In genomic region chr11:60905047-60905446, GRCh38 we compare ENCODE assay signal across 9 cellular contexts. TPM values are rescaled to one million over a fixed set of nuclear protein-coding genes. Genes with fewer than 3 reads are reported as not detected.
A peak's percentile ranks its signal among the peaks of the same experiment; 100 is the strongest.
DNase-seq lines count a peak whose midpoint lies in the region; ATAC-seq, FAIRE-seq and TF ChIP-seq lines count a peak whose summit lies in the region.
"Had no signal": no experiment of that assay in that cellular context is flagged by ENCODE, and none has a peak within 500 bp of the region (broad histone marks: within the 10 kb centered on the region; RNA-seq: fewer than 3 reads in every experiment).

No MANE protein-coding gene starts in this region.

- peaks cover 12% of the 10 kb centered on the region in 2 donors for H3K4me1 ChIP-seq in kidney (ENCODE audit: control insufficient read depth in 1 of 2, insufficient read depth in 1 of 2, low read depth in 1 of 2, low read length in 2 of 2)
- H3K4me1 ChIP-seq in upper lobe of right lung, result peaks cover 27% of the 10 kb centered on the region

- TF ChIP-seq CTCF in kidney (IDR thresholded peaks at IDR 0.05; ENCODE audit: borderline replicate concordance, extremely low read depth, insufficient read depth), result no peak
- no peak for TF ChIP-seq CTCF in upper lobe of right lung (IDR thresholded peaks at IDR 0.05)

- no peak for FAIRE-seq in kidney (lab: Jason Lieb, UNC)

- H3K9me3 ChIP-seq in kidney (ENCODE audit: control insufficient read depth in 1 of 2, low read length in 2 of 2) (no peaks in the 10 kb centered on the region), upper lobe of right lung (no peaks in the 10 kb centered on the region)

- peaks cover 18% of the 10 kb centered on the region for H3K27me3 Mint-ChIP-seq in activated naive CD4-positive, alpha-beta T cell treated with anti-CD3 and anti-CD28 coated beads, Interleukin-2, amount 10 ng/mL, durations not matched to agents 7 days and 5 days
- peaks cover 10% of the 10 kb centered on the region for H3K27me3 Mint-ChIP-seq in activated T-helper 2 cell treated with anti-CD3 and anti-CD28 coated beads, Interferon-gamma antibody, Interleukin-2, Interleukin-4, amounts not matched to agents 10 μg/mL and 5 μg/mL and 100 μg/mL, durations not matched to agents 14 hours and 24 hours and 36 hours (ENCODE audit: low read depth)

- H3K36me3 Mint-ChIP-seq in activated naive CD4-positive, alpha-beta T cell treated with anti-CD3 and anti-CD28 coated beads, Interleukin-2, amount 10 ng/mL, durations not matched to agents 7 days and 5 days, result peaks cover 22% of the 10 kb centered on the region
- peaks cover 50% of the 10 kb centered on the region for H3K36me3 Mint-ChIP-seq in activated T-helper 2 cell treated with anti-CD3 and anti-CD28 coated beads, Interferon-gamma antibody, Interleukin-2, Interleukin-4, amounts not matched to agents 10 μg/mL and 5 μg/mL and 100 μg/mL, durations not matched to agents 14 hours and 24 hours and 36 hours (ENCODE audit: low read depth)

- peaks cover 33% of the 10 kb centered on the region for H3K4me1 Mint-ChIP-seq in activated naive CD4-positive, alpha-beta T cell treated with anti-CD3 and anti-CD28 coated beads, Interleukin-2, amount 10 ng/mL, durations not matched to agents 7 days and 5 days
- peaks cover 28% of the 10 kb centered on the region for H3K4me1 Mint-ChIP-seq in activated T-helper 2 cell treated with anti-CD3 and anti-CD28 coated beads, Interferon-gamma antibody, Interleukin-2, Interleukin-4, amounts not matched to agents 10 μg/mL and 5 μg/mL and 100 μg/mL, durations not matched to agents 14 hours and 24 hours and 36 hours (ENCODE audit: low read depth)

- intact Hi-C loops in activated T-helper 2 cell treated with anti-CD3 and anti-CD28 coated beads, Interferon-gamma antibody, Interleukin-2, Interleukin-4, amounts not matched to agents 10 μg/mL and 5 μg/mL and 100 μg/mL, durations not matched to agents 14 hours and 24 hours and 36 hours (cut with micrococcal nuclease), result loop anchor here (2.0 kb wide), 1 partner anchor 62 kb away; the partner anchor contains the start of gene CCDC86
- intact Hi-C loops in kidney (cut with DNase I) (no loop called here), upper lobe of right lung (cut with DNase I) (no loop called here)

- CTCF ChIA-PET in activated naive CD4-positive, alpha-beta T cell treated with anti-CD3 and anti-CD28 coated beads, Interleukin-2, amount 10 ng/mL, durations not matched to agents 7 days and 5 days (lab: Charles Lee), result interaction anchor here (0.6 to 10.1 kb wide), 9 partner anchors 9 to 282 kb away, joined by 3 to 100 read pairs (median 4); partner anchors contain the start of gene TMEM109

- no peaks in the 10 kb centered on the region for H3K9me3 Mint-ChIP-seq in activated naive CD4-positive, alpha-beta T cell treated with anti-CD3 and anti-CD28 coated beads, Interleukin-2, amount 10 ng/mL, durations not matched to agents 7 days and 5 days
- no peaks in the 10 kb centered on the region for H3K9me3 Mint-ChIP-seq in activated T-helper 2 cell treated with anti-CD3 and anti-CD28 coated beads, Interferon-gamma antibody, Interleukin-2, Interleukin-4, amounts not matched to agents 10 μg/mL and 5 μg/mL and 100 μg/mL, durations not matched to agents 14 hours and 24 hours and 36 hours

- H3K4me3 ChIP-seq in kidney (ENCODE audit: low read length in 2 of 2), result peak overlapping the region; percentile 76 to 96
- peak overlapping the region; percentile 84 for H3K4me3 ChIP-seq in upper lobe of right lung

- H3K4me3 Mint-ChIP-seq in activated naive CD4-positive, alpha-beta T cell treated with anti-CD3 and anti-CD28 coated beads, Interleukin-2, amount 10 ng/mL, durations not matched to agents 7 days and 5 days, result peak overlapping the region; percentile 79
- peak overlapping the region; percentile 82 for H3K4me3 Mint-ChIP-seq in activated T-helper 2 cell treated with anti-CD3 and anti-CD28 coated beads, Interferon-gamma antibody, Interleukin-2, Interleukin-4, amounts not matched to agents 10 μg/mL and 5 μg/mL and 100 μg/mL, durations not matched to agents 14 hours and 24 hours and 36 hours (ENCODE audit: low read depth)

- H3K27ac ChIP-seq in kidney (ENCODE audit: low read depth in 2 of 2, low read length in 2 of 2) (no peak overlapping the region), upper lobe of right lung (no peak overlapping the region)

- peak; percentile 15 for DNase-seq in activated naive CD4-positive, alpha-beta T cell treated with anti-CD3 and anti-CD28 coated beads, Interleukin-2, amount 10 ng/mL, durations not matched to agents 7 days and 5 days
- no peak for DNase-seq in activated naive CD4-positive, alpha-beta T cell treated with anti-CD3 and anti-CD28 coated beads, Interleukin-2, amount 50 U/mL, for 16 hours
- no peak for DNase-seq in activated T-helper 2 cell treated with anti-CD3 and anti-CD28 coated beads, Interferon-gamma antibody, Interleukin-2, Interleukin-4, amounts not matched to agents 10 μg/mL and 5 μg/mL and 100 μg/mL, durations not matched to agents 14 hours and 24 hours and 36 hours (ENCODE audit: low spot score)
- DNase-seq in kidney (no peak), upper lobe of right lung (no peak)
- DNase-seq in stimulated activated CD4-positive, alpha-beta T cell treated with anti-CD3 and anti-CD28 coated beads, Interleukin-12 subunit alpha, Interleukin-12 subunit beta, amount 100 ng/mL, for 4 hours, result no peak

- no peak for ATAC-seq in upper lobe of right lung
- no peak for ATAC-seq in HG03280 (IDR thresholded peaks at IDR 0.05; ENCODE audit: unreplicated experiment)
- no peak for ATAC-seq in HG03175 (IDR thresholded peaks at IDR 0.05; ENCODE audit: unreplicated experiment)

- H3K27me3 ChIP-seq in upper lobe of right lung, result no peaks in the 10 kb centered on the region

- peak overlapping the region; percentile 68 to 94 for H3K9ac ChIP-seq in kidney (ENCODE audit: low read length in 2 of 2)

- peak overlapping the region; percentile 93 for H3K27ac Mint-ChIP-seq in activated naive CD4-positive, alpha-beta T cell treated with anti-CD3 and anti-CD28 coated beads, Interleukin-2, amount 10 ng/mL, durations not matched to agents 7 days and 5 days
- peak overlapping the region; percentile 75 for H3K27ac Mint-ChIP-seq in activated T-helper 2 cell treated with anti-CD3 and anti-CD28 coated beads, Interferon-gamma antibody, Interleukin-2, Interleukin-4, amounts not matched to agents 10 μg/mL and 5 μg/mL and 100 μg/mL, durations not matched to agents 14 hours and 24 hours and 36 hours

- H3K36me3 ChIP-seq in kidney (ENCODE audit: control insufficient read depth in 1 of 2, insufficient read depth in 2 of 2, low read length in 2 of 2) (peaks cover 27 to 29% of the 10 kb centered on the region in 2 donors), upper lobe of right lung (peaks cover 36% of the 10 kb centered on the region)

RNA-seq across cellular contexts. Expression of gene PRPF19, which starts 1.3 kb away (rescaled TPM):
- 170 and 182 TPM in 2 replicates for total RNA-seq in activated T-helper 2 cell treated with anti-CD3 and anti-CD28 coated beads, Interferon-gamma antibody, Interleukin-2, Interleukin-4, amounts not matched to agents 10 μg/mL and 5 μg/mL and 100 μg/mL, durations not matched to agents 14 hours and 24 hours and 36 hours
- total RNA-seq in kidney (72.1 TPM), upper lobe of right lung (59.8 TPM)
- polyA plus RNA-seq in kidney (ENCODE audit: insufficient read depth, low read depth, low replicate concordance), result 70.7 TPM

RNA-seq across cellular contexts. Expression of gene TMEM109, which starts 8.9 kb away (rescaled TPM):
- total RNA-seq in activated T-helper 2 cell treated with anti-CD3 and anti-CD28 coated beads, Interferon-gamma antibody, Interleukin-2, Interleukin-4, amounts not matched to agents 10 μg/mL and 5 μg/mL and 100 μg/mL, durations not matched to agents 14 hours and 24 hours and 36 hours, result 112 and 120 TPM in 2 replicates
- total RNA-seq in kidney, result 130 TPM
- 139 TPM for polyA plus RNA-seq in kidney (ENCODE audit: insufficient read depth, low read depth, low replicate concordance)
- total RNA-seq in upper lobe of right lung, result 156 TPM

RNA-seq across cellular contexts. Expression of gene TMEM132A, which starts 19.2 kb away (rescaled TPM):
- 1.1 and 1.2 TPM in 2 replicates for total RNA-seq in activated T-helper 2 cell treated with anti-CD3 and anti-CD28 coated beads, Interferon-gamma antibody, Interleukin-2, Interleukin-4, amounts not matched to agents 10 μg/mL and 5 μg/mL and 100 μg/mL, durations not matched to agents 14 hours and 24 hours and 36 hours
- total RNA-seq in kidney, result 19.1 TPM
- polyA plus RNA-seq in kidney (ENCODE audit: insufficient read depth, low read depth, low replicate concordance), result 17.2 TPM
- total RNA-seq in upper lobe of right lung, result 18.4 TPM

RNA-seq across cellular contexts. Expression of gene ZP1, which starts 37.7 kb away (rescaled TPM):
- not detected in 2 replicates for total RNA-seq in activated T-helper 2 cell treated with anti-CD3 and anti-CD28 coated beads, Interferon-gamma antibody, Interleukin-2, Interleukin-4, amounts not matched to agents 10 μg/mL and 5 μg/mL and 100 μg/mL, durations not matched to agents 14 hours and 24 hours and 36 hours
- not detected for total RNA-seq in kidney
- polyA plus RNA-seq in kidney (ENCODE audit: insufficient read depth, low read depth, low replicate concordance), result not detected
- not detected for total RNA-seq in upper lobe of right lung
- total RNA-seq: NCI-H460 had no signal

RNA-seq across cellular contexts. Expression of gene SLC15A3, which starts 46.9 kb away (rescaled TPM):
- 2.1 and 2.2 TPM in 2 replicates for total RNA-seq in activated T-helper 2 cell treated with anti-CD3 and anti-CD28 coated beads, Interferon-gamma antibody, Interleukin-2, Interleukin-4, amounts not matched to agents 10 μg/mL and 5 μg/mL and 100 μg/mL, durations not matched to agents 14 hours and 24 hours and 36 hours
- 27.0 TPM for total RNA-seq in kidney
- polyA plus RNA-seq in kidney (ENCODE audit: insufficient read depth, low read depth, low replicate concordance), result 26.6 TPM
- 139 TPM for total RNA-seq in upper lobe of right lung
- total RNA-seq: NCI-H460 had no signal
